1 cellular context compared by ENCODE assay signal in the genomic region with DNA sequence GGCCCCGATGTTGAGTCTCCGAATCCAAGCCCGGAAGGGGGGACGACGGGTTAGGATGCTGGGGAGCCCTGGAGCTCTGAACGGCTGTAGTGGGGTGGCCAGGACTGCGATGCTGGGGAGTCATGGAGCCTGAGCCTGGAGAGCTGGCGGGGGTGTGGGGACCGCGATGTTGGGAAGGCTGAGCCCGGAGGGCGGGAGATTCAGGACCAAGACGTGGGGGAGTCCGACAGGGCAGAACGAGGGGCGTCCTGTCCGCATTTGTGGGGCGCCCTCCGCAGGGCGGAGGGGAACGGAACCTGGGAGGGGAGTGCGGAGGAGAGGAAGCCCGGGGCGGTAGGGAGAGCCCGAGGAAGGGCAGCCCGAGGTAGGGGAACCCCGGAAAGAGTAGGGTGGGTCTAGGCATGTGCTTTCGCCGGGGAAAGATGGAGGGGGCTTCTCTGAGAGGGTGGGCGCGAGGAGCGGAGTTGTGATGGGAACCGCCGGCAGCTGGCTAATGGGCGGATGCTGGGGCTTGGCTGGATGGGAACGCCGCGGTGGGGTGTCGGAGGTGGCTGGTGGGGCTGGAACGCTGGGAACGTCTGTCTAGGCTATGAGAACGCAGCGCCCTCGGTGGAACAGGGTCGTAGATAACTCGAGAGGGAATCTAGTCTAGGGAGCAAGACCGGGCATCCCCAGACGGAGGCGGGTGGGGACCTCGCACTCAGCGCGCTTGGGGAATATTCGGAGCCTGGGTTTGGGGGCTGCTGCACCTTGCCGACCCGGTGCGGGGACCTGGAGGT.
TF ChIP-seq lines count a peak whose summit lies in the region.

No MANE protein-coding gene starts in this region.

TF ChIP-seq in GM23338, 12 proteins besides CTCF, POLR2A, EP300 and RAD21 (continued from another document):
- no peak for TF ChIP-seq ZNF114 (CRISPR knock-in tag; IDR thresholded peaks at IDR 0.05)
- TF ChIP-seq STAT1 (IDR thresholded peaks at IDR 0.05; ENCODE audit: unreplicated experiment) = no peak
- no peak for TF ChIP-seq EZH2phosphoT487 (IDR thresholded peaks at IDR 0.05; ENCODE audit: unreplicated experiment)
- TF ChIP-seq, protein P1, sequence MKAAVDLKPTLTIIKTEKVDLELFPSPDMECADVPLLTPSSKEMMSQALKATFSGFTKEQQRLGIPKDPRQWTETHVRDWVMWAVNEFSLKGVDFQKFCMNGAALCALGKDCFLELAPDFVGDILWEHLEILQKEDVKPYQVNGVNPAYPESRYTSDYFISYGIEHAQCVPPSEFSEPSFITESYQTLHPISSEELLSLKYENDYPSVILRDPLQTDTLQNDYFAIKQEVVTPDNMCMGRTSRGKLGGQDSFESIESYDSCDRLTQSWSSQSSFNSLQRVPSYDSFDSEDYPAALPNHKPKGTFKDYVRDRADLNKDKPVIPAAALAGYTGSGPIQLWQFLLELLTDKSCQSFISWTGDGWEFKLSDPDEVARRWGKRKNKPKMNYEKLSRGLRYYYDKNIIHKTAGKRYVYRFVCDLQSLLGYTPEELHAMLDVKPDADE (IDR thresholded peaks at IDR 0.05) = no peak
- TF ChIP-seq REST (IDR thresholded peaks at IDR 0.05; ENCODE audit: unreplicated experiment) = no peak
- TF ChIP-seq ZNF331 (CRISPR knock-in tag; IDR thresholded peaks at IDR 0.05; ENCODE audit: low read depth) = no peak
TF ChIP-seq in GM23338: peak in this region for 0.
